In the genomic region with DNA sequence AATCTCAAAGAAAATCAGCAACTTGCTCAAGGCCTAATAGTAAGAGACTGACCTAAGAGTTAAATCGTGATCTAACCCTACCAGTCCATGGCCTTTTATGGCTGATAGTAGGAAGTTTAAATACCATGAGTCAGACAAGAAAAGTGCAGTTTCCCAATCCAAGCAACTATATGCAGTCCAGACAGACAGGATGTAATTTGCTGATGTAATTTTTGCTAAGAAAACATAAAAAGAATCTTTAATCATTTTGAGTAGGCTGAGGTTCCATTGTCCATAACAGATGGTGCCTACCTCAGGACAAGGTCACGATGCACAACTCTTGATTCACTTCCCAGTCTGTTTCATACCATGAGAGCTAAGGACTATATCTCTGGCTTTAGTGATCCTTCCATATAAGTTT, we compare ENCODE assay signal across 19 cellular contexts.
DNase-seq lines count a peak whose midpoint lies in the region; FAIRE-seq and TF ChIP-seq lines count a peak whose summit lies in the region.
"Had no signal": no experiment of that assay in that cellular context is flagged by ENCODE, and none has a peak within 500 bp of the region (broad histone marks: within the 10 kb centered on the region; RNA-seq: fewer than 3 reads in every experiment).

No MANE protein-coding gene starts in this region.

- H3K4me1 ChIP-seq in endothelial cell of umbilical vein (ENCODE audit: control insufficient read depth, extremely low read depth, insufficient read depth, low read length) (no peaks in the 10 kb centered on the region), ovary (ENCODE audit: insufficient read depth) (no peaks in the 10 kb centered on the region)

- TF ChIP-seq CTCF in endothelial cell of umbilical vein (IDR thresholded peaks at IDR 0.05; ENCODE audit: extremely low read depth in 1 of 2, insufficient read depth in 1 of 2, low read depth in 1 of 2, low read length in 2 of 2): no peak
- no peak for TF ChIP-seq CTCF in ovary (IDR thresholded peaks at IDR 0.05)

- DNase-seq in ELR (ENCODE audit: low read depth) (peak; percentile 32), NOMO-1 treated with DMSO at 0.1 percent for 48 hours (lab: John Stamatoyannopoulos, UW; ENCODE audit: unreplicated experiment) (peak; percentile 74), endothelial cell of umbilical vein (ENCODE audit: low read depth, low spot score) (peak; percentile 81), non-pigmented ciliary epithelial cell (ENCODE audit: low read depth) (peak; percentile 70), NCI-H446 (lab: John Stamatoyannopoulos, UW) (no peak), ovary (no peak), SHP77 (lab: John Stamatoyannopoulos, UW) (no peak)
- DNase-seq in stimulated activated CD4-positive, alpha-beta T cell treated with anti-CD3 and anti-CD28 coated beads, Interleukin-4, amount 100 ng/mL, for 4 hours: no peak
- DNase-seq: activated CD4-positive, CD25-positive, alpha-beta regulatory T cell; activated naive CD8-positive, alpha-beta T cell treated with anti-CD3 and anti-CD28 coated beads, Interleukin-2, amount 10 ng/mL, durations not matched to agents 7 days and 5 days; COR-L47; dermis blood vessel endothelial cell; head of caudate nucleus; NCI-H187; NCI-H774; small intestine had no signal

- H3K79me2 ChIP-seq in endothelial cell of umbilical vein (ENCODE audit: control insufficient read depth, insufficient read depth, low read length): no peaks in the 10 kb centered on the region

- H3K4me3 ChIP-seq in endothelial cell of umbilical vein (replicated peaks in 1 of 3; ENCODE audit: insufficient read depth in 1 of 3, low read depth in 1 of 3, low read length in 3 of 3) (no peak overlapping the region), ovary (no peak overlapping the region)
- H3K4me3 ChIP-seq: K562, SK-N-MC, thoracic aorta had no signal

- no peak overlapping the region for H3K9ac ChIP-seq in endothelial cell of umbilical vein (replicated peaks; ENCODE audit: extremely low read depth, insufficient read depth, low read length)

- dilution Hi-C loops in endothelial cell of umbilical vein (cut with MboI; ENCODE audit: extremely low pct_ligation_motif_present, low sequenced_read_pairs): no loop called here

- POLR2A ChIA-PET in endothelial cell of umbilical vein (lab: Charles Lee): no interaction called here

- no peak overlapping the region for H3K4me2 ChIP-seq in endothelial cell of umbilical vein (ENCODE audit: insufficient read depth, low read length)

- H3K9me3 ChIP-seq in endothelial cell of umbilical vein (replicated peaks; ENCODE audit: control insufficient read depth, insufficient read depth, low read length) (no peaks in the 10 kb centered on the region), ovary (no peaks in the 10 kb centered on the region)
- H3K9me3 ChIP-seq: thoracic aorta had no signal

- no peak for TF ChIP-seq EP300 in ovary (IDR thresholded peaks at IDR 0.05)

- H3K27ac ChIP-seq in endothelial cell of umbilical vein (ENCODE audit: insufficient read depth, low read depth, low read length) (peak overlapping the region; percentile 38), ovary (no peak overlapping the region)
- H3K27ac ChIP-seq: SK-N-MC, thoracic aorta had no signal

- intact Hi-C loops in endothelial cell of umbilical vein (cut with micrococcal nuclease) (no loop called here), ovary (cut with DNase I) (no loop called here)

- H2AFZ ChIP-seq in endothelial cell of umbilical vein (ENCODE audit: low read depth, low read length): no peak overlapping the region

- no peaks in the 10 kb centered on the region for H3K9me1 ChIP-seq in endothelial cell of umbilical vein (replicated peaks; ENCODE audit: control insufficient read depth, extremely low read depth, insufficient read depth, low read length)

- BruUV-seq in endothelial cell of umbilical vein (replicated peaks; lab: Mats Ljungman, UMichigan): no TSS peak

- TF ChIP-seq POLR2A in endothelial cell of umbilical vein (IDR thresholded peaks at IDR 0.05; ENCODE audit: low read depth, low read length) (no peak), ovary (IDR thresholded peaks at IDR 0.05) (no peak)

- CTCF ChIA-PET in endothelial cell of umbilical vein (lab: Charles Lee): no interaction called here

- WGBS in ovary, 3 donors: 38 to 44% (median 38%) methylated on average over 2 of the region's 2 CpGs

- no peaks in the 10 kb centered on the region for H3K27me3 ChIP-seq in endothelial cell of umbilical vein (ENCODE audit: control insufficient read depth in 2 of 2, insufficient read depth in 2 of 2, low read length in 2 of 2)
- H3K27me3 ChIP-seq in ovary: no peaks in the 10 kb centered on the region

- H3K36me3 ChIP-seq in endothelial cell of umbilical vein (ENCODE audit: control insufficient read depth in 2 of 2, extremely low read depth in 1 of 2, insufficient read depth in 2 of 2, low read length in 2 of 2) (no peaks in the 10 kb centered on the region), ovary (no peaks in the 10 kb centered on the region)
- H3K36me3 ChIP-seq: thoracic aorta had no signal

- peak; percentile 88 for FAIRE-seq in endothelial cell of umbilical vein (lab: Jason Lieb, UNC)
- FAIRE-seq: K562, small intestine had no signal

- no peaks in the 10 kb centered on the region for H4K20me1 ChIP-seq in endothelial cell of umbilical vein (replicated peaks; ENCODE audit: control insufficient read depth, extremely low read depth, insufficient read depth, low read length)

TF ChIP-seq in endothelial cell of umbilical vein, 7 proteins besides CTCF, POLR2A, EP300 and RAD21:
- TF ChIP-seq EZH2 (IDR thresholded peaks at IDR 0.05; ENCODE audit: borderline replicate concordance, low read depth, low read length, severe bottlenecking) (no peak), JUN (IDR thresholded peaks at IDR 0.05; ENCODE audit: borderline replicate concordance, insufficient read depth, insufficient read length, low read depth) (peak; percentile 59)

Comparison
In these comparisons a context has a peak if more than half of its experiments do, and no peak if none do; other contexts are left out.
1. DNase-seq: peak in ELR (single experiment), NOMO-1 treated with DMSO at 0.1 percent for 48 hours (single experiment), endothelial cell of umbilical vein (single experiment) and non-pigmented ciliary epithelial cell (single experiment); none in stimulated activated CD4-positive, alpha-beta T cell treated with anti-CD3 and anti-CD28 coated beads, Interleukin-4, amount 100 ng/mL, for 4 hours (0 of 2), NCI-H446 (0 of 2), ovary (0 of 5) and SHP77 (0 of 2).